ENCODE assay signal across 9 cellular contexts in the genomic region with DNA sequence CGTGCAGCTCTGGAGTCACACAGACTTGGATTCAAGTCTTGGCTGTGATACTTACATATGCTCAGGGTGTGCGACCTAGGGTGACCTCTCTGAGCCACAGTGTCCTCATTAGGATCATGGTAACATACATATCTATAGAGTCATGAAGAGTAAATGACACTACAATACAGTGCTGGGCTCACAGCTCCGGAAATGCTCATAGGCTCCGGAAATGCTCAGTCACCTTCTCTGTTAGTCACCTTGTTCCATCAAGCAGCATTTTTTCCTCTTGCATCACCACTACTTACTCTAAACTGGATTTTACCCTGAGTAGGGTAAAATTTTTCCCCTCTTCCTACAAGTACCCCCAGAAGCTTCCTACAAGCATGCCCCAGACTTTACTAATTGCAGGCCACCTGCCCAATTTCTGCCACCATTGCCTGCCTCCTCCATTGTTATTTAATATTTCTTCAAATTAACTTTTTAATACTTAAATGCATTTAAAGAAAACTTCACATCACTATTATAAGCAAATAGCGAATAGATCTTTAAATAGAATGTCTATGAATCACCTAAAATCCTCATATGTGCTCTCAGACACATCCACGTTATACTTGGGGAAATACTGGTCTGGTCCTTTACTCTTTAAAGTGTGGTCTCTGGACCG.
DNase-seq lines count a peak whose midpoint lies in the region; ATAC-seq and TF ChIP-seq lines count a peak whose summit lies in the region.
"Had no signal": no experiment of that assay in that cellular context is flagged by ENCODE, and none has a peak within 500 bp of the region (broad histone marks: within the 10 kb centered on the region; RNA-seq: fewer than 3 reads in every experiment).

No MANE protein-coding gene starts in this region.

- peak; percentile 90 for ATAC-seq in foreskin keratinocyte
- peak; percentile 31 to 48 for ATAC-seq in stimulated activated naive B cell treated with anti-CD40 and anti-IgM and Interleukin-4, amounts not matched to agents 10 μg/mL and 1 μg/mL and 100 μg/mL, for 72 hours (replicated peaks)
- no peak for ATAC-seq in HG02571 (IDR thresholded peaks at IDR 0.05; ENCODE audit: unreplicated experiment)

- no peaks in the 10 kb centered on the region for H3K36me3 Mint-ChIP-seq in stimulated activated naive B cell treated with anti-CD40 and anti-IgM and Interleukin-4, amounts not matched to agents 10 μg/mL and 1 μg/mL and 100 μg/mL, for 72 hours

- no peak overlapping the region for H3K27ac Mint-ChIP-seq in stimulated activated naive B cell treated with anti-CD40 and anti-IgM and Interleukin-4, amounts not matched to agents 10 μg/mL and 1 μg/mL and 100 μg/mL, for 72 hours

- H3K4me3 ChIP-seq in BE2C (ENCODE audit: low read depth, low read length), result no peak overlapping the region

- H3K4me1 ChIP-seq in foreskin keratinocyte (peaks cover 36% of the 10 kb centered on the region), BE2C (no peaks in the 10 kb centered on the region; the same call in 1 of the 2 replicates)

- TF ChIP-seq CTCF in foreskin keratinocyte (conservative IDR thresholded peaks at IDR 0.05) (no peak), BE2C (IDR thresholded peaks at IDR 0.05; ENCODE audit: low read depth, low read length) (no peak)

- DNase-seq in DMS53 (lab: John Stamatoyannopoulos, UW) (peak; percentile 48), DMS53 treated with DMSO at 0.1 percent for 48 hours (lab: John Stamatoyannopoulos, UW; ENCODE audit: unreplicated experiment) (no peak), foreskin keratinocyte (peak; percentile 81 to 92), BE2C (no peak), superior temporal gyrus (ENCODE audit: extremely low spot score) (no peak)
- DNase-seq in activated CD8-positive, alpha-beta memory T cell treated with anti-CD3 and anti-CD28 coated beads, Interleukin-2, amount 50 U/mL, for 4 hours, result peak; percentile 35
- no peak for DNase-seq in stimulated activated naive B cell treated with anti-CD40 and anti-IgM and Interleukin-4, amounts not matched to agents 10 μg/mL and 1 μg/mL and 100 μg/mL, for 72 hours
- DNase-seq: NCI-H1694 had no signal

- H3K27ac ChIP-seq in foreskin keratinocyte, result peak overlapping the region; percentile 1

- no peak overlapping the region for H3K4me3 Mint-ChIP-seq in stimulated activated naive B cell treated with anti-CD40 and anti-IgM and Interleukin-4, amounts not matched to agents 10 μg/mL and 1 μg/mL and 100 μg/mL, for 72 hours

- no peaks in the 10 kb centered on the region for H3K9me3 Mint-ChIP-seq in stimulated activated naive B cell treated with anti-CD40 and anti-IgM and Interleukin-4, amounts not matched to agents 10 μg/mL and 1 μg/mL and 100 μg/mL, for 72 hours

- no peaks in the 10 kb centered on the region for H3K27me3 ChIP-seq in foreskin keratinocyte
- H3K27me3 ChIP-seq in BE2C, result no peaks in the 10 kb centered on the region

- peaks cover 2 to 12% of the 10 kb centered on the region in 2 donors for H3K4me1 Mint-ChIP-seq in stimulated activated naive B cell treated with anti-CD40 and anti-IgM and Interleukin-4, amounts not matched to agents 10 μg/mL and 1 μg/mL and 100 μg/mL, for 72 hours

- peaks cover 8 to 22% of the 10 kb centered on the region in 2 donors for H3K27me3 Mint-ChIP-seq in stimulated activated naive B cell treated with anti-CD40 and anti-IgM and Interleukin-4, amounts not matched to agents 10 μg/mL and 1 μg/mL and 100 μg/mL, for 72 hours

- H3K36me3 ChIP-seq in BE2C, result no peaks in the 10 kb centered on the region

- H3K9me3 ChIP-seq in BE2C, result no peaks in the 10 kb centered on the region

Comparison
In these comparisons a context has a peak if more than half of its experiments do, and no peak if none do; other contexts are left out.
1. DNase-seq: peak in DMS53 (single experiment), activated CD8-positive, alpha-beta memory T cell treated with anti-CD3 and anti-CD28 coated beads, Interleukin-2, amount 50 U/mL, for 4 hours (single experiment) and foreskin keratinocyte (2 of 2); none in DMS53 treated with DMSO at 0.1 percent for 48 hours (single experiment), stimulated activated naive B cell treated with anti-CD40 and anti-IgM and Interleukin-4, amounts not matched to agents 10 μg/mL and 1 μg/mL and 100 μg/mL, for 72 hours (single experiment), BE2C (single experiment) and superior temporal gyrus (single experiment).